28 cellular contexts compared by ENCODE assay signal in genomic region chr4:126894963-126895362, GRCh38.
"Had no signal": no experiment of that assay in that cellular context is flagged by ENCODE, and none has a peak within 500 bp of the region (broad histone marks: within the 10 kb centered on the region; RNA-seq: fewer than 3 reads in every experiment).

No MANE protein-coding gene starts in this region.

- H3K4me3 Mint-ChIP-seq: natural killer cell; nephron; neural progenitor cell; stimulated activated effector memory CD8-positive, alpha-beta T cell treated with anti-CD3 and anti-CD28 coated beads, Interleukin-12 subunit alpha, Interleukin-12 subunit beta, amount 100 ng/mL, for 72 hours; stimulated activated naive B cell treated with anti-CD40 and anti-IgM and Interleukin-4, amounts not matched to agents 10 μg/mL and 1 μg/mL and 100 μg/mL, for 72 hours; stimulated activated naive CD8-positive, alpha-beta T cell treated with anti-CD3 and anti-CD28 coated beads, Interleukin-15, Interleukin-2, amounts not matched to agents 100 ng/mL and 50 ng/mL, for 24 hours had no signal

- H3K36me3 ChIP-seq: neural progenitor cell, ovary, right lobe of liver, sigmoid colon, stomach, thoracic aorta, thyroid gland, tibial nerve, upper lobe of left lung, vagina had no signal

- H3K27ac Mint-ChIP-seq: natural killer cell; nephron; neural progenitor cell; progenitor cell of endocrine pancreas; stimulated activated effector memory CD8-positive, alpha-beta T cell treated with anti-CD3 and anti-CD28 coated beads, Interleukin-12 subunit alpha, Interleukin-12 subunit beta, amount 100 ng/mL, for 72 hours; stimulated activated naive B cell treated with anti-CD40 and anti-IgM and Interleukin-4, amounts not matched to agents 10 μg/mL and 1 μg/mL and 100 μg/mL, for 72 hours; stimulated activated naive CD8-positive, alpha-beta T cell treated with anti-CD3 and anti-CD28 coated beads, Interleukin-15, Interleukin-2, amounts not matched to agents 100 ng/mL and 50 ng/mL, for 24 hours had no signal

- H3K36me3 Mint-ChIP-seq: natural killer cell; stimulated activated effector memory CD8-positive, alpha-beta T cell treated with anti-CD3 and anti-CD28 coated beads, Interleukin-12 subunit alpha, Interleukin-12 subunit beta, amount 100 ng/mL, for 72 hours; stimulated activated naive B cell treated with anti-CD40 and anti-IgM and Interleukin-4, amounts not matched to agents 10 μg/mL and 1 μg/mL and 100 μg/mL, for 72 hours had no signal

- H3K4me1 Mint-ChIP-seq: natural killer cell; neural progenitor cell; stimulated activated effector memory CD8-positive, alpha-beta T cell treated with anti-CD3 and anti-CD28 coated beads, Interleukin-12 subunit alpha, Interleukin-12 subunit beta, amount 100 ng/mL, for 72 hours; stimulated activated naive B cell treated with anti-CD40 and anti-IgM and Interleukin-4, amounts not matched to agents 10 μg/mL and 1 μg/mL and 100 μg/mL, for 72 hours had no signal

- H3K4me1 ChIP-seq: neural progenitor cell, parathyroid adenoma, psoas muscle, right lobe of liver, stomach, thyroid gland, tibial nerve, upper lobe of left lung, vagina had no signal

- H3K4me3 ChIP-seq: neural progenitor cell, ovary, psoas muscle, right lobe of liver, sigmoid colon, stomach, thoracic aorta, thyroid gland, tibial nerve, upper lobe of left lung, vagina had no signal

- ATAC-seq: natural killer cell; psoas muscle; right cardiac atrium; right lobe of liver; stimulated activated effector memory CD8-positive, alpha-beta T cell treated with anti-CD3 and anti-CD28 coated beads, Interleukin-12 subunit alpha, Interleukin-12 subunit beta, amount 100 ng/mL, for 72 hours; stimulated activated naive B cell treated with anti-CD40 and anti-IgM and Interleukin-4, amounts not matched to agents 10 μg/mL and 1 μg/mL and 100 μg/mL, for 72 hours had no signal

- H3K27me3 ChIP-seq: neural progenitor cell, ovary, right lobe of liver, sigmoid colon, stomach, thyroid gland, tibial nerve, upper lobe of left lung, vagina had no signal

- H3K27ac ChIP-seq: neural progenitor cell, ovary, parathyroid adenoma, psoas muscle, right lobe of liver, sigmoid colon, stomach, thyroid gland, tibial nerve, upper lobe of left lung, vagina had no signal

- H2AFZ ChIP-seq: neural progenitor cell, parathyroid adenoma had no signal

- DNase-seq: natural killer cell; occipital lobe; ovary; posterior cingulate gyrus; psoas muscle; right cardiac atrium; right lobe of liver; sigmoid colon; small intestine; stimulated activated CD4-positive, alpha-beta T cell treated with anti-CD3 and anti-CD28 coated beads, Interleukin-15, amount 100 ng/mL, for 24 hours; stimulated activated CD4-positive, alpha-beta T cell treated with anti-CD3 and anti-CD28 coated beads, Interleukin-2, amount 100 ng/mL, for 24 hours; stimulated activated CD4-positive, alpha-beta T cell treated with anti-CD3 and anti-CD28 coated beads, Interleukin-2, amount 100 ng/mL, for 48 hours; stimulated activated CD4-positive, alpha-beta T cell treated with anti-CD3 and anti-CD28 coated beads, Interleukin-4, amount 100 ng/mL, for 24 hours; stimulated activated naive B cell treated with anti-CD40 and anti-IgM and Interleukin-4, amounts not matched to agents 10 μg/mL and 1 μg/mL and 100 μg/mL, for 72 hours; stimulated activated naive CD4-positive, alpha-beta T cell treated with Interleukin-2 at 50 U/mL for 16 hours; stomach; thyroid gland; trophoblast cell; upper lobe of left lung had no signal

- H3K9ac ChIP-seq: neural progenitor cell, parathyroid adenoma had no signal

- H3K4me2 ChIP-seq: neural progenitor cell had no signal

- H3K27me3 Mint-ChIP-seq: progenitor cell of endocrine pancreas; stimulated activated naive B cell treated with anti-CD40 and anti-IgM and Interleukin-4, amounts not matched to agents 10 μg/mL and 1 μg/mL and 100 μg/mL, for 72 hours; stimulated activated naive CD8-positive, alpha-beta T cell treated with anti-CD3 and anti-CD28 coated beads, Interleukin-15, Interleukin-2, amounts not matched to agents 100 ng/mL and 50 ng/mL, for 24 hours had no signal

- H3K9me3 ChIP-seq: ovary, psoas muscle, right lobe of liver, thoracic aorta, thyroid gland, tibial nerve, vagina had no signal

- H3K79me2 ChIP-seq: parathyroid adenoma had no signal
